1 cellular context compared by ENCODE assay signal in the genomic region with DNA sequence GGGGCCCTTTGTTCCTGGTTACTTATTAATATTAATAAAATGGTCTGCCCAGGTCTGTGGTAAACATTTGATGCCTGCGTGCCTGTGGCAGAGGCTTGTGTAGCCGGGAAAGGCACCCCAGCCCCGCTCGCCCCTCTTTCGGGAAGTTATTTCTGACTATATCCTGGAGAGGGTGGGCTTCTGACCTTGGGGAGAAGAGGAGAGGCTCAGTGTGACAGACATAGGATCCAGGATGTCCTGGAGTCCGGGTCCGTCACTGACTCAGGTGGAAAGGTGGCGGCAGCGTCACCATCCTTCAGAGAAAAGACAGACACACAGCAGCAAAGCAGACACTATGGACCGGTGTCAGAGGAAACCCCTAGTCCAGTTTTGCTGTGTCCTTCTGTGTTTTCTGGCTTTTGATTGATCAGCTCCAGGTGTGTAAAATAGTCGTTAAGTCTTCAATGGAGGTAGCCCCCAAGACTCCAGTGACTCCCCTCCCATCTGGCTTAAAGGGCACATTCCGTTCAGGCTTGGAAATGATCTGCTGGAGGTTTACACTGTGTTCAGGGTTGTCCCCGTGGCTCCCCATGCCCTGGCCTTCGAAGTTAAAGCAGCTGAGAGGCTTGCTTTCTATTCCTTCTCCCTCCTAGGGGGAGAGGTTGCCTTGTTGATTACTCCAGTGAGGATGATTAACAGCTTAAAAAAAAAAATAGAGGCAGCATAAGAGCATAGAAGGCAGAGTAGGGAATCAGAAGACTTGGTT.
TF ChIP-seq lines count a peak whose summit lies in the region.

No MANE protein-coding gene starts in this region.

TF ChIP-seq in SK-N-SH, 30 proteins besides CTCF, POLR2A, EP300 and RAD21 (continued from another document):
- TF ChIP-seq REST (IDR thresholded peaks at IDR 0.05; ENCODE audit: low read depth, low read length), result no peak
- TF ChIP-seq ELF1 (IDR thresholded peaks at IDR 0.05), result no peak
- no peak for TF ChIP-seq TCF12 (IDR thresholded peaks at IDR 0.05)
- TF ChIP-seq FOSL2 (IDR thresholded peaks at IDR 0.05; ENCODE audit: borderline replicate concordance, low read depth), result no peak
- no peak for TF ChIP-seq GATA2 (CRISPR knock-in tag; IDR thresholded peaks at IDR 0.05)
- TF ChIP-seq TEAD4 (IDR thresholded peaks at IDR 0.05; ENCODE audit: borderline replicate concordance, insufficient read depth), result no peak
- no peak for TF ChIP-seq TAF1 (IDR thresholded peaks at IDR 0.05; ENCODE audit: borderline replicate concordance, low read depth, low read length)
- TF ChIP-seq USF1 (IDR thresholded peaks at IDR 0.05; ENCODE audit: borderline replicate concordance, low read depth), result no peak
